ENCODE assay signal across 8 cellular contexts in the genomic region with DNA sequence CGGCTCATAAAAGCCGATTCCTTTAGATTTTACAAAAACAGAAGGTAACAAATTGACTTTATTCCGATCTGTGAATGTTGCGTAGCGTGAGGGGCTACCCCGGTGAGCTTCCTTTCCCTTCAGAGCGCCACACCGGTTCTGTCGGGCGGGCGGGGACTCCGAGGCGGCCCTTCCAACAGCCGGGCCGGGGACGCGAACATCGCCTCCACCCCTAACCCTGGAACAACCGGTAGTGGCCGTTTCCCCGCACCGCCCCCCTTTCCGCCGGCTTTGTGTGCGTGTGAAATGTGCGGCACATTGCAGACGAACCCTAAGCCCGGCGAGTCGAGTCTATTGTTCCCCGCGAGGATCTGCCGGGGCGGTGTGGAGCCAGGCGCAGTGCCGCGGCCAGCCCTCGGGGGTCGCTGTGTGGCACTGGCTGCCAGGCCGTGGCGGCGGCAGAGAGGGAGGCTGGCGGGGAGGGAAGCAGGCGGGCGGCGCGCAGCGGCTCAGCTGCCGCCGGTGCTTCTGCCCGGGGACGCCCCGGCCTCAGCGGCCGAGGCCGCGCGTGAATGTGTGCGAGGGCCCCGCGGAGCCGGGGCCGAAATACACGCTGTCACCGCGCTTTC. TPM values are rescaled to one million over a fixed set of nuclear protein-coding genes. Genes with fewer than 3 reads are reported as not detected.
DNase-seq lines count a peak whose midpoint lies in the region; ATAC-seq and FAIRE-seq lines count a peak whose summit lies in the region.

No MANE protein-coding gene starts in this region.

- peak overlapping the region; percentile 67 to 94 (median 87) for H3K4me2 ChIP-seq in BLaER1 treated with 17β-estradiol and CSF1 and Interleukin-3, amounts not matched to agents 10 nM and 100 nM

- peaks cover 0 to 36% (median 22%) of the 10 kb centered on the region in 11 experiments; a peak in 13 of 22 replicates for H4K20me1 ChIP-seq in BLaER1 treated with 17β-estradiol and CSF1 and Interleukin-3, amounts not matched to agents 10 nM and 100 nM

- H3K36me3 Mint-ChIP-seq in activated CD4-positive, alpha-beta T cell treated with anti-CD3 and anti-CD28 coated beads for 36 hours (ENCODE audit: low read depth), result peaks cover 22% of the 10 kb centered on the region

- DNase-seq in GM19239 (ENCODE audit: insufficient read length, low spot score), result peak; percentile 36
- peak; percentile 95 for DNase-seq in NCI-H510A (lab: John Stamatoyannopoulos, UW)
- peak; percentile 97 for DNase-seq in activated CD4-positive, alpha-beta T cell treated with anti-CD3 and anti-CD28 coated beads for 36 hours
- DNase-seq in stimulated activated CD4-positive, alpha-beta T cell treated with anti-CD3 and anti-CD28 coated beads, Interleukin-1b, Interleukin-23, amount 100 ng/mL, for 24 hours (ENCODE audit: low read depth in 4 of 4, low spot score in 1 of 4), result peak; percentile 81 to 91 (median 86)

- H3K4me3 ChIP-seq in BLaER1 treated with 17β-estradiol and CSF1 and Interleukin-3, amounts not matched to agents 10 nM and 100 nM, result peak overlapping the region; percentile 81 to 98 (median 93)

- intact Hi-C loops in activated CD4-positive, alpha-beta T cell treated with anti-CD3 and anti-CD28 coated beads for 36 hours (cut with DNase I, micrococcal nuclease), result loop anchor here (1.0 to 10.0 kb wide), 13 partner anchors 262 to 1486 kb away; a partner anchor contains a TSS

- peaks cover 16% of the 10 kb centered on the region for H3K4me1 Mint-ChIP-seq in activated CD4-positive, alpha-beta T cell treated with anti-CD3 and anti-CD28 coated beads for 36 hours

- peak overlapping the region; percentile 96 to 100 (median 99) for H3K27ac ChIP-seq in BLaER1 treated with 17β-estradiol and CSF1 and Interleukin-3, amounts not matched to agents 10 nM and 100 nM
- H3K27ac ChIP-seq in cingulate gyrus (ENCODE audit: low read depth, low read length) (peak overlapping the region; percentile 96), layer of hippocampus (ENCODE audit: low read depth, low read length) (peak overlapping the region; percentile 97)

- peak; percentile 93 for FAIRE-seq in GM19239 (lab: Jason Lieb, UNC)

- H3K9ac ChIP-seq in BLaER1 treated with 17β-estradiol and CSF1 and Interleukin-3, amounts not matched to agents 10 nM and 100 nM, result peak overlapping the region; percentile 96 to 100 (median 99)

- CTCF ChIA-PET in activated CD4-positive, alpha-beta T cell treated with anti-CD3 and anti-CD28 coated beads for 36 hours (lab: Charles Lee), result interaction anchor here (0.6 to 3.2 kb wide), 15 partner anchors 9 to 1985 kb away, joined by 3 to 12 read pairs (median 4); a partner anchor contains a TSS

- ATAC-seq in HG03442 (IDR thresholded peaks at IDR 0.05; ENCODE audit: unreplicated experiment), result peak; percentile 57
- peak; percentile 73 for ATAC-seq in activated CD4-positive, alpha-beta T cell treated with anti-CD3 and anti-CD28 coated beads for 36 hours

- POLR2A ChIA-PET in activated CD4-positive, alpha-beta T cell treated with anti-CD3 and anti-CD28 coated beads for 36 hours (lab: Charles Lee), result interaction anchor here (0.6 to 1.3 kb wide), 4 partner anchors 13 to 261 kb away, joined by 3 to 4 read pairs (median 4); a partner anchor contains a TSS

- H3K27me3 Mint-ChIP-seq in activated CD4-positive, alpha-beta T cell treated with anti-CD3 and anti-CD28 coated beads for 36 hours, result no peaks in the 10 kb centered on the region

- peaks cover under 1 to 35% (median 21%) of the 10 kb centered on the region in 10 experiments; a peak in 18 of 20 replicates for H3K4me1 ChIP-seq in BLaER1 treated with 17β-estradiol and CSF1 and Interleukin-3, amounts not matched to agents 10 nM and 100 nM

- peak overlapping the region; percentile 99 for H3K27ac Mint-ChIP-seq in activated CD4-positive, alpha-beta T cell treated with anti-CD3 and anti-CD28 coated beads for 36 hours

- H3K4me3 Mint-ChIP-seq in activated CD4-positive, alpha-beta T cell treated with anti-CD3 and anti-CD28 coated beads for 36 hours, result peak overlapping the region; percentile 98

- H3K9me3 Mint-ChIP-seq in activated CD4-positive, alpha-beta T cell treated with anti-CD3 and anti-CD28 coated beads for 36 hours (ENCODE audit: low read depth), result no peaks in the 10 kb centered on the region

- H3K9me3 ChIP-seq in BLaER1 treated with 17β-estradiol and CSF1 and Interleukin-3, amounts not matched to agents 10 nM and 100 nM (replicated peaks in 1 of 11), result no peaks in the 10 kb centered on the region

- H3K36me3 ChIP-seq in BLaER1 treated with 17β-estradiol and CSF1 and Interleukin-3, amounts not matched to agents 10 nM and 100 nM, result peaks cover 0 to 26% (median 7%) of the 10 kb centered on the region in 11 experiments; a peak in 12 of 22 replicates

- H3K27me3 ChIP-seq in BLaER1 treated with 17β-estradiol and CSF1 and Interleukin-3, amounts not matched to agents 10 nM and 100 nM, result no peaks in the 10 kb centered on the region
- H3K27me3 ChIP-seq in layer of hippocampus (ENCODE audit: control insufficient read depth, insufficient read depth, low read length), result no peaks in the 10 kb centered on the region

RNA-seq across cellular contexts. Expression of a gene that starts 0.8 kb away (rescaled TPM):
- total RNA-seq in activated CD4-positive, alpha-beta T cell treated with anti-CD3 and anti-CD28 coated beads for 36 hours, result 10 to 100 TPM; 24.2 to 28.2 TPM

Comparison
In these comparisons a context has a peak if more than half of its experiments do, and no peak if none do; other contexts are left out.
1. Peak in every context shown above with its lines: DNase-seq, ATAC-seq, H3K4me3 ChIP-seq and H3K27ac ChIP-seq.
2. DNase-seq: peak in every context shown above with its lines; median percentile 97 in activated CD4-positive, alpha-beta T cell treated with anti-CD3 and anti-CD28 coated beads for 36 hours; 95 in NCI-H510A; 86 in stimulated activated CD4-positive, alpha-beta T cell treated with anti-CD3 and anti-CD28 coated beads, Interleukin-1b, Interleukin-23, amount 100 ng/mL, for 24 hours; 36 in GM19239.